In the genomic region with DNA sequence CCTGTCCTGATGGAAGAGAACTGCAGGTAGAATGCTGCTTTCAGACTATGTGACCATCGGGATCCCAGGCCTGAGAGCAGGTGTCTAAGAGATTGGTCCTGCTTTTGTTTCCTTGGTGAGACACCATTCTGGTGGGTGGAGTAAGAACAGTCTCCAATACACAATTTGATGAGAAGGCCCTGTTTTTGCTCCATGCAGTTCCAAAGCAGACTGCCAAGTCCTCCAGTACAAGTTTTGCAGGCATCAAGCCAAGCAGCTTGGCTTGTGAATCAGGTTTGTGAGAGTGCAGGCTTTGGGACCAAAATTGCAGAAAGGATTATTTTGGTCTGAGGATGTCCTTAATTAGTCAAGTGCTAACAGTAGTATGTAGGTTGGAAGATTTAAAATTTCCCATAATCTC, we compare ENCODE assay signal across 12 cellular contexts.
DNase-seq lines count a peak whose midpoint lies in the region; ATAC-seq, FAIRE-seq and TF ChIP-seq lines count a peak whose summit lies in the region.
"Had no signal": no experiment of that assay in that cellular context is flagged by ENCODE, and none has a peak within 500 bp of the region (broad histone marks: within the 10 kb centered on the region; RNA-seq: fewer than 3 reads in every experiment).

No MANE protein-coding gene starts in this region.

- TF ChIP-seq CTCF in VCaP (conservative IDR thresholded peaks at IDR 0.05) (no peak), pancreas (IDR thresholded peaks at IDR 0.05) (no peak), GM20000 (IDR thresholded peaks at IDR 0.05; ENCODE audit: extremely low read depth, missing control alignments) (no peak)

- no peak overlapping the region for H3K4me3 Mint-ChIP-seq in CD4-positive, CD25-positive, alpha-beta regulatory T cell

- DNase-seq in CD4-positive, CD25-positive, alpha-beta regulatory T cell = no peak
- DNase-seq in head of caudate nucleus = peak in 36 of 42 donors; percentile 7 to 77 (median 47)
- DNase-seq in pancreas = peak in 4 of 6 donors; percentile 30 to 52 (median 48)
- DNase-seq in NAMALWA (ENCODE audit: low spot score) = no peak
- no peak for DNase-seq in DMS153 treated with DMSO at 0.1 percent for 48 hours (lab: John Stamatoyannopoulos, UW; ENCODE audit: unreplicated experiment)
- no peak for DNase-seq in NCI-H187 (lab: John Stamatoyannopoulos, UW)
- DNase-seq in GM20000 (ENCODE audit: low spot score) = no peak
- DNase-seq: activated CD4-positive, alpha-beta T cell treated with anti-CD3 and anti-CD28 coated beads, Interleukin-2, amount 50 U/mL, for 4 hours; dermis blood vessel endothelial cell; Kasumi-1 had no signal

- no peaks in the 10 kb centered on the region for H3K27me3 ChIP-seq in CD4-positive, CD25-positive, alpha-beta regulatory T cell (ENCODE audit: control insufficient read depth, insufficient read depth, low read length)
- H3K27me3 ChIP-seq in pancreas = no peaks in the 10 kb centered on the region

- no peak overlapping the region for H3K4me3 ChIP-seq in CD4-positive, CD25-positive, alpha-beta regulatory T cell (ENCODE audit: low read depth, low read length)
- no peak overlapping the region for H3K4me3 ChIP-seq in pancreas

- FAIRE-seq in pancreas (lab: Jason Lieb, UNC) = no peak

- no peaks in the 10 kb centered on the region for H3K9me3 ChIP-seq in CD4-positive, CD25-positive, alpha-beta regulatory T cell (ENCODE audit: control insufficient read depth in 2 of 2, low read length in 2 of 2)
- H3K9me3 ChIP-seq in pancreas = no peaks in the 10 kb centered on the region

- peaks cover 16% of the 10 kb centered on the region for H3K36me3 Mint-ChIP-seq in CD4-positive, CD25-positive, alpha-beta regulatory T cell

- peak overlapping the region in 2 of 3 donors; percentile 18 to 87 for H3K27ac Mint-ChIP-seq in CD4-positive, CD25-positive, alpha-beta regulatory T cell

- H3K36me3 ChIP-seq in CD4-positive, CD25-positive, alpha-beta regulatory T cell (ENCODE audit: control insufficient read depth, insufficient read depth, low read length) = peaks cover 26% of the 10 kb centered on the region
- H3K36me3 ChIP-seq in pancreas = no peaks in the 10 kb centered on the region

- peaks cover 37 to 76% (median 46%) of the 10 kb centered on the region in 4 donors for H3K4me1 Mint-ChIP-seq in CD4-positive, CD25-positive, alpha-beta regulatory T cell

- ATAC-seq in CD4-positive, CD25-positive, alpha-beta regulatory T cell (ENCODE audit: low read depth in 2 of 2) = no peak
- peak; percentile 32 to 76 (median 56) for ATAC-seq in pancreas

- no peak overlapping the region for H3K27ac ChIP-seq in CD4-positive, CD25-positive, alpha-beta regulatory T cell (ENCODE audit: insufficient read depth, low read length, poor library complexity, severe bottlenecking)
- H3K27ac ChIP-seq in VCaP (peak overlapping the region; percentile 54), pancreas (no peak overlapping the region)
- H3K27ac ChIP-seq: RWPE1 had no signal

- intact Hi-C loops in head of caudate nucleus (cut with DNase I) = no loop called here
- intact Hi-C loops in pancreas (cut with DNase I) = no loop called here

- no peaks in the 10 kb centered on the region for H3K27me3 Mint-ChIP-seq in CD4-positive, CD25-positive, alpha-beta regulatory T cell

- 33 to 35% methylated on average over 1 of the region's 1 CpG for WGBS in pancreas, 2 donors

- H3K4me1 ChIP-seq in CD4-positive, CD25-positive, alpha-beta regulatory T cell (ENCODE audit: control insufficient read depth, insufficient read depth, low read length, poor library complexity, severe bottlenecking) = peaks cover 19% of the 10 kb centered on the region
- peaks cover 13 to 27% (median 26%) of the 10 kb centered on the region in 3 donors for H3K4me1 ChIP-seq in pancreas

- no peaks in the 10 kb centered on the region for H3K9me3 Mint-ChIP-seq in CD4-positive, CD25-positive, alpha-beta regulatory T cell

Comparison
In these comparisons a context has a peak if more than half of its experiments do, and no peak if none do; other contexts are left out.
1. ATAC-seq: peak in pancreas (4 of 4); none in CD4-positive, CD25-positive, alpha-beta regulatory T cell (0 of 2).
2. DNase-seq: peak in head of caudate nucleus (36 of 42) and pancreas (4 of 6); none in CD4-positive, CD25-positive, alpha-beta regulatory T cell (0 of 3), NAMALWA (single experiment), DMS153 treated with DMSO at 0.1 percent for 48 hours (single experiment), NCI-H187 (0 of 2) and GM20000 (single experiment).